21 cellular contexts compared by ENCODE assay signal in the genomic region with DNA sequence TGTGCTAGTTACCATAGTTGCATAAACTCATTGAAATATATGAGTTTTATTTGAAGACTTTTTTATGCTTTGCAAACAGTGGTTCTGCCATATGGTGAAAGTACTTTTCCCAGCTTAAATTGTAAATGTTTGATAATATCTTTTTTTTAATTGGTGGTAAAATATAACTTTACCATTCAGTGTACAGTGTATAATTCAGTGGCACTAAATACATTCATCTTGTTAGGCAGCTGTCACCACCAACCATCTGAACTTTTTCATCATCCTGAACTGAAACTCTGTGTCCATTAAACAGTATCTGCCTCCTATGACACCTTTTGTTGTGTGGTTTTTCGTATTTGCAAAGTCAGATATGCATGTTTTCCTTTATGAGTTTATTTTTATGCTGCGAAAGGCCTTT.
"Had no signal": no experiment of that assay in that cellular context is flagged by ENCODE, and none has a peak within 500 bp of the region (broad histone marks: within the 10 kb centered on the region; RNA-seq: fewer than 3 reads in every experiment).

No MANE protein-coding gene starts in this region.

- H3K4me1 ChIP-seq: pancreas, suprapubic skin, thyroid gland had no signal

- H3K9me3 ChIP-seq: pancreas, suprapubic skin, thyroid gland had no signal

- ATAC-seq: left lobe of liver; natural killer cell treated with Interleukin-12 subunit alpha and Interleukin-12 subunit beta and Interleukin-15 and Interleukin-18, amount 100 ng/mL, for 72 hours; pancreas; right cardiac atrium had no signal

- H3K27me3 ChIP-seq: dorsolateral prefrontal cortex, neural progenitor cell, pancreas, suprapubic skin, thyroid gland had no signal

- H3K4me3 ChIP-seq: dorsolateral prefrontal cortex, neural progenitor cell, pancreas, suprapubic skin, thyroid gland had no signal

- H3K4me3 Mint-ChIP-seq: natural killer cell treated with Interleukin-12 subunit alpha and Interleukin-12 subunit beta and Interleukin-15 and Interleukin-18, amount 100 ng/mL, for 72 hours; neural progenitor cell; type B pancreatic cell had no signal

- H3K27ac ChIP-seq: dorsolateral prefrontal cortex, neural progenitor cell, pancreas, suprapubic skin, thyroid gland had no signal

- H3K4me1 Mint-ChIP-seq: neural progenitor cell had no signal

- H3K27ac Mint-ChIP-seq: neural progenitor cell, progenitor cell of endocrine pancreas, type B pancreatic cell had no signal

- DNase-seq: cortex of kidney; dorsolateral prefrontal cortex; effector CD8-positive, alpha-beta T cell; foreskin melanocyte; head of caudate nucleus; hippocampal formation; kidney glomerular epithelial cell; mammary epithelial cell; occipital lobe; pancreas; right cardiac atrium; small intestine; stimulated activated CD4-positive, alpha-beta T cell treated with anti-CD3 and anti-CD28 coated beads, Interleukin-12 subunit alpha, Interleukin-12 subunit beta, amount 100 ng/mL, for 4 hours; stimulated activated naive CD4-positive, alpha-beta T cell; thyroid gland had no signal

- H3K9me3 Mint-ChIP-seq: natural killer cell treated with Interleukin-12 subunit alpha and Interleukin-12 subunit beta and Interleukin-15 and Interleukin-18, amount 100 ng/mL, for 72 hours; neural progenitor cell; type B pancreatic cell had no signal

- H3K27me3 Mint-ChIP-seq: natural killer cell treated with Interleukin-12 subunit alpha and Interleukin-12 subunit beta and Interleukin-15 and Interleukin-18, amount 100 ng/mL, for 72 hours; progenitor cell of endocrine pancreas; type B pancreatic cell had no signal
